ENCODE assay signal across 12 cellular contexts in the genomic region with DNA sequence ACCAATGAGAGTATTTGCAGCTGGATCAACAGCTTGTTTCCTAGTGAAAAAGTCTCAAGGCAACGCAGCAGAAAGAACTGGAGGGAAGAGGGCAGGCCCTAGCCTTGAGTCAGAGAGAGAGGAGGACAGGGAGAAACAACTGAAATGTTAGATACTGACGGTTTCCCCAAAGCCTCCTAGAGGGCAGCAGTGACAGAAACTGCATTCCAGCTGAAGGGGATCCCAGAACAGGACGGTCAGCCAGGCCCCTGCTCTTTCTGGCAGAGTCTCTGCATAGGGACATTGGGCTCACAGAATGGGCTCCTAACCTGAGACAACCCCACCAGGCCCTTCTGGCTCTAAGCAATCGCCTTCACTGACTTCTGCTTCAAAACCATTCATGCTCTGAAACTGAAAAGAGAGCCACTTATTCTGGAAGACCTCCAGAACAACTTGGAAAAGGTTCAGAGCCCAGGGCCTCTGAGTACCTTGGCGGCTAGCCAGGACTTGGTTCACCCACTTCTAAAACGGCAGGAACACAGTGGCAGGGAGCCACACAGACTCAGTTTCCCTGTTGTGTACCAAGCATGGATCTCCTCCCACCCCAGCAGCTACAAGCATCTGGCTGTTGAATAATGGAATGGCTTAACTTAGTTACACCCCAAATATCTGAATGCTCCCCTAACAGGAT.
DNase-seq lines count a peak whose midpoint lies in the region; ATAC-seq and TF ChIP-seq lines count a peak whose summit lies in the region.
"Had no signal": no experiment of that assay in that cellular context is flagged by ENCODE, and none has a peak within 500 bp of the region (broad histone marks: within the 10 kb centered on the region; RNA-seq: fewer than 3 reads in every experiment).

No MANE protein-coding gene starts in this region.

- H3K4me1 ChIP-seq in foreskin keratinocyte = no peaks in the 10 kb centered on the region

- peaks cover 7% of the 10 kb centered on the region for H3K9me3 Mint-ChIP-seq in osteocyte (ENCODE audit: unreplicated experiment)
- no peaks in the 10 kb centered on the region for H3K9me3 Mint-ChIP-seq in activated CD8-positive, alpha-beta T cell treated with anti-CD3 and anti-CD28 coated beads, Interleukin-2, amount 10 ng/mL, durations not matched to agents 7 days and 5 days (ENCODE audit: insufficient read depth)

- H3K27ac Mint-ChIP-seq in osteocyte (ENCODE audit: unreplicated experiment) = no peak overlapping the region
- H3K27ac Mint-ChIP-seq in activated CD8-positive, alpha-beta T cell treated with anti-CD3 and anti-CD28 coated beads, Interleukin-2, amount 10 ng/mL, durations not matched to agents 7 days and 5 days = no peak overlapping the region
- H3K27ac Mint-ChIP-seq: activated B cell treated with CpG ODN at 0.5 μM for 24 hours had no signal

- ATAC-seq in foreskin keratinocyte (no peak), HG02798 (IDR thresholded peaks at IDR 0.05; ENCODE audit: poor library complexity, unreplicated experiment) (no peak), HG03442 (IDR thresholded peaks at IDR 0.05; ENCODE audit: unreplicated experiment) (no peak)
- ATAC-seq in activated CD8-positive, alpha-beta T cell treated with anti-CD3 and anti-CD28 coated beads, Interleukin-2, amount 10 ng/mL, durations not matched to agents 7 days and 5 days = no peak

- H3K27me3 ChIP-seq in foreskin keratinocyte = peaks cover 2% of the 10 kb centered on the region

- no peaks in the 10 kb centered on the region for H3K36me3 Mint-ChIP-seq in osteocyte (ENCODE audit: unreplicated experiment)
- no peaks in the 10 kb centered on the region for H3K36me3 Mint-ChIP-seq in activated CD8-positive, alpha-beta T cell treated with anti-CD3 and anti-CD28 coated beads, Interleukin-2, amount 10 ng/mL, durations not matched to agents 7 days and 5 days (ENCODE audit: low read depth)

- no peak overlapping the region for H3K4me3 Mint-ChIP-seq in osteocyte (ENCODE audit: unreplicated experiment)
- no peak overlapping the region for H3K4me3 Mint-ChIP-seq in activated CD8-positive, alpha-beta T cell treated with anti-CD3 and anti-CD28 coated beads, Interleukin-2, amount 10 ng/mL, durations not matched to agents 7 days and 5 days
- H3K4me3 Mint-ChIP-seq: activated B cell treated with CpG ODN at 0.5 μM for 24 hours had no signal

- CTCF ChIA-PET in activated CD8-positive, alpha-beta T cell treated with anti-CD3 and anti-CD28 coated beads, Interleukin-2, amount 10 ng/mL, durations not matched to agents 7 days and 5 days (lab: Charles Lee) = no interaction called here

- H3K4me1 Mint-ChIP-seq in osteocyte (ENCODE audit: unreplicated experiment) = no peaks in the 10 kb centered on the region
- no peaks in the 10 kb centered on the region for H3K4me1 Mint-ChIP-seq in activated CD8-positive, alpha-beta T cell treated with anti-CD3 and anti-CD28 coated beads, Interleukin-2, amount 10 ng/mL, durations not matched to agents 7 days and 5 days (ENCODE audit: low read depth)
- H3K4me1 Mint-ChIP-seq: activated B cell treated with CpG ODN at 0.5 μM for 24 hours had no signal

- POLR2A ChIA-PET in activated CD8-positive, alpha-beta T cell treated with anti-CD3 and anti-CD28 coated beads, Interleukin-2, amount 10 ng/mL, durations not matched to agents 7 days and 5 days (lab: Charles Lee) = no interaction called here

- peak; percentile 28 for DNase-seq in ELR (ENCODE audit: low read depth)
- DNase-seq in RPMI7951 (ENCODE audit: low read depth) = peak; percentile 52
- peak in 1 of 2 donors; percentile 14 for DNase-seq in foreskin keratinocyte
- no peak for DNase-seq in osteocyte (ENCODE audit: extremely low spot score, unreplicated experiment)
- DNase-seq in activated CD8-positive, alpha-beta T cell treated with anti-CD3 and anti-CD28 coated beads, Interleukin-2, amount 10 ng/mL, durations not matched to agents 7 days and 5 days = no peak
- no peak for DNase-seq in NCI-H446 treated with DMSO at 0.1 percent for 48 hours (lab: John Stamatoyannopoulos, UW)
- DNase-seq: activated B cell treated with CpG ODN at 0.5 μM for 24 hours, activated gamma-delta T cell, DMS53, trophoblast cell had no signal

- peaks cover 12% of the 10 kb centered on the region for H3K27me3 Mint-ChIP-seq in osteocyte (ENCODE audit: unreplicated experiment)
- H3K27me3 Mint-ChIP-seq in activated CD8-positive, alpha-beta T cell treated with anti-CD3 and anti-CD28 coated beads, Interleukin-2, amount 10 ng/mL, durations not matched to agents 7 days and 5 days (ENCODE audit: low read depth) = peaks cover 35% of the 10 kb centered on the region

- H3K27ac ChIP-seq in foreskin keratinocyte = no peak overlapping the region

- TF ChIP-seq CTCF in foreskin keratinocyte (conservative IDR thresholded peaks at IDR 0.05) (peak; percentile 29), osteocyte (IDR thresholded peaks at IDR 0.05) (peak; percentile 26)

Comparison
In these comparisons a context has a peak if more than half of its experiments do, and no peak if none do; other contexts are left out.
1. DNase-seq: peak in ELR (single experiment) and RPMI7951 (single experiment); none in osteocyte (single experiment), activated CD8-positive, alpha-beta T cell treated with anti-CD3 and anti-CD28 coated beads, Interleukin-2, amount 10 ng/mL, durations not matched to agents 7 days and 5 days (single experiment) and NCI-H446 treated with DMSO at 0.1 percent for 48 hours (single experiment).